ENCODE assay signal across 1 cellular context in the genomic region with DNA sequence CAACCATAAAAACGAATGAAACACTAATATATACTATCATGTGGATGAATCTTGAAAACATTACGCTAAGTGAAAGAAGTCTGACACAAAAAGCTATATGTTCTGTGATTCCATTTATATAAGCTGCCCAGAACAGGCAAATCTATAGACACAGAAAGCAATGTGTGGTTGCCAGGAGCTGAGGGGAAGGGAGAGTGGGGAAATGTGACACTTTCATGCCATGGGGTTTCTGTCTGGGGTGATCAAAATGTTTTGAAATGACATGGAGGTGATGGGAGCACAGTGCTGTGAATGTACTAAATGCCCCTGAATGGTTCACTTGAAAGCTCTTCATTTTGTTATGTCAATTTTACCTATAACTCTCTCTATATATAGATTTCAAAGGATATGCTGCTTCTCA.
TF ChIP-seq lines count a peak whose summit lies in the region.

No MANE protein-coding gene starts in this region.

TF ChIP-seq in HepG2, 621 proteins besides CTCF, POLR2A, EP300 and RAD21:
- TF ChIP-seq BORCS8-MEF2B (CRISPR knock-in tag; IDR thresholded peaks at IDR 0.05) (no peak), ZNF431 (CRISPR knock-in tag; IDR thresholded peaks at IDR 0.05; ENCODE audit: borderline replicate concordance, low read depth) (no peak), ZNF850 (CRISPR knock-in tag; conservative IDR thresholded peaks at IDR 0.05) (no peak), HNRNPH1 (optimal IDR thresholded peaks at IDR 0.05; ENCODE audit: low read depth, low read length) (no peak), MBNL3 (CRISPR knock-in tag; conservative IDR thresholded peaks at IDR 0.05) (no peak), ESRRA (CRISPR knock-in tag; IDR thresholded peaks at IDR 0.05; ENCODE audit: low read depth) (no peak), ZNF75D (CRISPR knock-in tag; IDR thresholded peaks at IDR 0.05; ENCODE audit: borderline replicate concordance) (no peak), ZFP62 (CRISPR knock-in tag; IDR thresholded peaks at IDR 0.05) (no peak), ZNF660 (CRISPR knock-in tag; IDR thresholded peaks at IDR 0.05; ENCODE audit: borderline replicate concordance, low read depth) (no peak)
- TF ChIP-seq, protein P1, sequence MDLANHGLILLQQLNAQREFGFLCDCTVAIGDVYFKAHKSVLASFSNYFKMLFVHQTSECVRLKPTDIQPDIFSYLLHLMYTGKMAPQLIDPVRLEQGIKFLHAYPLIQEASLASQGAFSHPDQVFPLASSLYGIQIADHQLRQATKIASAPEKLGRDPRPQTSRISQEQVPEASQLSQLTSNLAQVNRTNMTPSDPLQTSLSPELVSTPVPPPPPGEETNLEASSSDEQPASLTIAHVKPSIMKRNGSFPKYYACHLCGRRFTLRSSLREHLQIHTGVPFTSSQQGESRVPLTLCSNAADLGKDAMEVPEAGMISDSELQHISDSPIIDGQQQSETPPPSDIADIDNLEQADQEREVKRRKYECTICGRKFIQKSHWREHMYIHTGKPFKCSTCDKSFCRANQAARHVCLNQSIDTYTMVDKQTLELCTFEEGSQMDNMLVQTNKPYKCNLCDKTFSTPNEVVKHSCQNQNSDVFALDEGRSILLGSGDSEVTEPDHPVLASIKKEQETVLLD (CRISPR knock-in tag; IDR thresholded peaks at IDR 0.05; ENCODE audit: low read depth): no peak
- TF ChIP-seq, protein P2, sequence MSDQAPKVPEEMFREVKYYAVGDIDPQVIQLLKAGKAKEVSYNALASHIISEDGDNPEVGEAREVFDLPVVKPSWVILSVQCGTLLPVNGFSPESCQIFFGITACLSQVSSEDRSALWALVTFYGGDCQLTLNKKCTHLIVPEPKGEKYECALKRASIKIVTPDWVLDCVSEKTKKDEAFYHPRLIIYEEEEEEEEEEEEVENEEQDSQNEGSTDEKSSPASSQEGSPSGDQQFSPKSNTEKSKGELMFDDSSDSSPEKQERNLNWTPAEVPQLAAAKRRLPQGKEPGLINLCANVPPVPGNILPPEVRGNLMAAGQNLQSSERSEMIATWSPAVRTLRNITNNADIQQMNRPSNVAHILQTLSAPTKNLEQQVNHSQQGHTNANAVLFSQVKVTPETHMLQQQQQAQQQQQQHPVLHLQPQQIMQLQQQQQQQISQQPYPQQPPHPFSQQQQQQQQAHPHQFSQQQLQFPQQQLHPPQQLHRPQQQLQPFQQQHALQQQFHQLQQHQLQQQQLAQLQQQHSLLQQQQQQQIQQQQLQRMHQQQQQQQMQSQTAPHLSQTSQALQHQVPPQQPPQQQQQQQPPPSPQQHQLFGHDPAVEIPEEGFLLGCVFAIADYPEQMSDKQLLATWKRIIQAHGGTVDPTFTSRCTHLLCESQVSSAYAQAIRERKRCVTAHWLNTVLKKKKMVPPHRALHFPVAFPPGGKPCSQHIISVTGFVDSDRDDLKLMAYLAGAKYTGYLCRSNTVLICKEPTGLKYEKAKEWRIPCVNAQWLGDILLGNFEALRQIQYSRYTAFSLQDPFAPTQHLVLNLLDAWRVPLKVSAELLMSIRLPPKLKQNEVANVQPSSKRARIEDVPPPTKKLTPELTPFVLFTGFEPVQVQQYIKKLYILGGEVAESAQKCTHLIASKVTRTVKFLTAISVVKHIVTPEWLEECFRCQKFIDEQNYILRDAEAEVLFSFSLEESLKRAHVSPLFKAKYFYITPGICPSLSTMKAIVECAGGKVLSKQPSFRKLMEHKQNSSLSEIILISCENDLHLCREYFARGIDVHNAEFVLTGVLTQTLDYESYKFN (CRISPR knock-in tag; conservative IDR thresholded peaks at IDR 0.05): no peak
